Comparison of ENCODE assay signal across 1 cellular context in genomic region chr3:157174616-157175498, GRCh38.
TF ChIP-seq lines count a peak whose summit lies in the region.

No MANE protein-coding gene starts in this region.

TF ChIP-seq in K562, 482 proteins besides CTCF, POLR2A, EP300 and RAD21 (continued from another document and continues in another):
- TF ChIP-seq, protein P1, sequence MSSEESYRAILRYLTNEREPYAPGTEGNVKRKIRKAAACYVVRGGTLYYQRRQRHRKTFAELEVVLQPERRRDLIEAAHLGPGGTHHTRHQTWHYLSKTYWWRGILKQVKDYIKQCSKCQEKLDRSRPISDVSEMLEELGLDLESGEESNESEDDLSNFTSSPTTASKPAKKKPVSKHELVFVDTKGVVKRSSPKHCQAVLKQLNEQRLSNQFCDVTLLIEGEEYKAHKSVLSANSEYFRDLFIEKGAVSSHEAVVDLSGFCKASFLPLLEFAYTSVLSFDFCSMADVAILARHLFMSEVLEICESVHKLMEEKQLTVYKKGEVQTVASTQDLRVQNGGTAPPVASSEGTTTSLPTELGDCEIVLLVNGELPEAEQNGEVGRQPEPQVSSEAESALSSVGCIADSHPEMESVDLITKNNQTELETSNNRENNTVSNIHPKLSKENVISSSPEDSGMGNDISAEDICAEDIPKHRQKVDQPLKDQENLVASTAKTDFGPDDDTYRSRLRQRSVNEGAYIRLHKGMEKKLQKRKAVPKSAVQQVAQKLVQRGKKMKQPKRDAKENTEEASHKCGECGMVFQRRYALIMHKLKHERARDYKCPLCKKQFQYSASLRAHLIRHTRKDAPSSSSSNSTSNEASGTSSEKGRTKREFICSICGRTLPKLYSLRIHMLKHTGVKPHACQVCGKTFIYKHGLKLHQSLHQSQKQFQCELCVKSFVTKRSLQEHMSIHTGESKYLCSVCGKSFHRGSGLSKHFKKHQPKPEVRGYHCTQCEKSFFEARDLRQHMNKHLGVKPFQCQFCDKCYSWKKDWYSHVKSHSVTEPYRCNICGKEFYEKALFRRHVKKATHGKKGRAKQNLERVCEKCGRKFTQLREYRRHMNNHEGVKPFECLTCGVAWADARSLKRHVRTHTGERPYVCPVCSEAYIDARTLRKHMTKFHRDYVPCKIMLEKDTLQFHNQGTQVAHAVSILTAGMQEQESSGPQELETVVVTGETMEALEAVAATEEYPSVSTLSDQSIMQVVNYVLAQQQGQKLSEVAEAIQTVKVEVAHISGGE (CRISPR knock-in tag; IDR thresholded peaks at IDR 0.05), result peak; percentile 63 to 98 (median 84); a peak in 5 of 6 replicates
- TF ChIP-seq FOXP1 (CRISPR knock-in tag; IDR thresholded peaks at IDR 0.05), result peak; percentile 67; the same call in 1 of the 2 replicates
- TF ChIP-seq OTX1 (CRISPR knock-in tag; IDR thresholded peaks at IDR 0.05), result 0 out of 2 replicates have a peak, but pooled peaks have one; percentile 15
- TF ChIP-seq ZNF12 (CRISPR knock-in tag; IDR thresholded peaks at IDR 0.05), result no peak; the same call in 1 of the 2 replicates
- no peak for TF ChIP-seq MCM3 (IDR thresholded peaks at IDR 0.05)
- peak; percentile 17 for TF ChIP-seq PRDM10 (IDR thresholded peaks at IDR 0.05; ENCODE audit: partially characterized antibody)
- 0 out of 2 replicates have a peak, but pooled peaks have one; percentile 13 for TF ChIP-seq ZNF764 (CRISPR knock-in tag; IDR thresholded peaks at IDR 0.05; ENCODE audit: low read depth)
- TF ChIP-seq, protein P2, sequence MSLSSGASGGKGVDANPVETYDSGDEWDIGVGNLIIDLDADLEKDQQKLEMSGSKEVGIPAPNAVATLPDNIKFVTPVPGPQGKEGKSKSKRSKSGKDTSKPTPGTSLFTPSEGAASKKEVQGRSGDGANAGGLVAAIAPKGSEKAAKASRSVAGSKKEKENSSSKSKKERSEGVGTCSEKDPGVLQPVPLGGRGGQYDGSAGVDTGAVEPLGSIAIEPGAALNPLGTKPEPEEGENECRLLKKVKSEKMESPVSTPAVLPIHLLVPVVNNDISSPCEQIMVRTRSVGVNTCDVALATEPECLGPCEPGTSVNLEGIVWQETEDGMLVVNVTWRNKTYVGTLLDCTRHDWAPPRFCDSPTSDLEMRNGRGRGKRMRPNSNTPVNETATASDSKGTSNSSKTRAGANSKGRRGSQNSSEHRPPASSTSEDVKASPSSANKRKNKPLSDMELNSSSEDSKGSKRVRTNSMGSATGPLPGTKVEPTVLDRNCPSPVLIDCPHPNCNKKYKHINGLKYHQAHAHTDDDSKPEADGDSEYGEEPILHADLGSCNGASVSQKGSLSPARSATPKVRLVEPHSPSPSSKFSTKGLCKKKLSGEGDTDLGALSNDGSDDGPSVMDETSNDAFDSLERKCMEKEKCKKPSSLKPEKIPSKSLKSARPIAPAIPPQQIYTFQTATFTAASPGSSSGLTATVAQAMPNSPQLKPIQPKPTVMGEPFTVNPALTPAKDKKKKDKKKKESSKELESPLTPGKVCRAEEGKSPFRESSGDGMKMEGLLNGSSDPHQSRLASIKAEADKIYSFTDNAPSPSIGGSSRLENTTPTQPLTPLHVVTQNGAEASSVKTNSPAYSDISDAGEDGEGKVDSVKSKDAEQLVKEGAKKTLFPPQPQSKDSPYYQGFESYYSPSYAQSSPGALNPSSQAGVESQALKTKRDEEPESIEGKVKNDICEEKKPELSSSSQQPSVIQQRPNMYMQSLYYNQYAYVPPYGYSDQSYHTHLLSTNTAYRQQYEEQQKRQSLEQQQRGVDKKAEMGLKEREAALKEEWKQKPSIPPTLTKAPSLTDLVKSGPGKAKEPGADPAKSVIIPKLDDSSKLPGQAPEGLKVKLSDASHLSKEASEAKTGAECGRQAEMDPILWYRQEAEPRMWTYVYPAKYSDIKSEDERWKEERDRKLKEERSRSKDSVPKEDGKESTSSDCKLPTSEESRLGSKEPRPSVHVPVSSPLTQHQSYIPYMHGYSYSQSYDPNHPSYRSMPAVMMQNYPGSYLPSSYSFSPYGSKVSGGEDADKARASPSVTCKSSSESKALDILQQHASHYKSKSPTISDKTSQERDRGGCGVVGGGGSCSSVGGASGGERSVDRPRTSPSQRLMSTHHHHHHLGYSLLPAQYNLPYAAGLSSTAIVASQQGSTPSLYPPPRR (CRISPR knock-in tag; IDR thresholded peaks at IDR 0.05; ENCODE audit: borderline replicate concordance), result peak; percentile 94
- no peak for TF ChIP-seq TRIM28 (IDR thresholded peaks at IDR 0.05)
- peak; percentile 96 for TF ChIP-seq AFF4 (CRISPR knock-in tag; IDR thresholded peaks at IDR 0.05)
- peak; percentile 95 for TF ChIP-seq GABPA (tag; conservative IDR thresholded peaks at IDR 0.05; ENCODE audit: low read depth)
- no peak for TF ChIP-seq ZNF518B (CRISPR knock-in tag; IDR thresholded peaks at IDR 0.05)
- peak; percentile 52; the same call in 1 of the 2 replicates for TF ChIP-seq VEZF1 (CRISPR knock-in tag; IDR thresholded peaks at IDR 0.05)
- peak; percentile 70; the same call in 1 of the 2 replicates for TF ChIP-seq HCFC1 (IDR thresholded peaks at IDR 0.05; ENCODE audit: low read depth, low read length)
- 0 out of 2 replicates have a peak, but pooled peaks have one; percentile 52 for TF ChIP-seq TEAD4 (IDR thresholded peaks at IDR 0.05; ENCODE audit: low read length)
- TF ChIP-seq TEAD4 (CRISPR knock-in tag; IDR thresholded peaks at IDR 0.05; ENCODE audit: borderline replicate concordance), result no peak
- peak; percentile 72 for TF ChIP-seq FOXM1 (IDR thresholded peaks at IDR 0.05; ENCODE audit: low read depth)
- TF ChIP-seq FOXM1 (CRISPR knock-in tag; IDR thresholded peaks at IDR 0.05; ENCODE audit: low read depth), result peak; percentile 92; the same call in 1 of the 2 replicates
- peak; percentile 92 for TF ChIP-seq ZBTB12 (CRISPR knock-in tag; IDR thresholded peaks at IDR 0.05)
